Comparison of ENCODE assay signal across 15 cellular contexts in the genomic region with DNA sequence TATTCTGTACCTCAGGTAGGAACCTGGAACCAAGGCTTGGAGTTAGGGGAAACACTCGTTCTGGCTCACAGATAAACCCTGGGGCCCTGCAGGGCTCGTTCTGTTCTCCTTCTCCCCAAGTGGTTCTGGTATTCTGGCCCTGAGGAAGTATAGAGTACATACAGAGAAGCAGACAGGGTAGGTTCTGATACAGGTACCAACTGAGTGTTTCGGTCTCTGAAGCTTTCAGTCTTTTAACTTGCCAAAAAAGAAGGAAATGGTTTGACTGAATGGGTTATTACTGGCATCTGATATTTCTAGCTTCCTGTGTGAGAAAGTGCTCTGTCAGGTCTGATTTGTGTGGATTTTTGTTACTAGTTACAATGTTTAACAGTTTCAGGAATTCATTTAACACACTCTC.
"Had no signal": no experiment of that assay in that cellular context is flagged by ENCODE, and none has a peak within 500 bp of the region (broad histone marks: within the 10 kb centered on the region; RNA-seq: fewer than 3 reads in every experiment).

No MANE protein-coding gene starts in this region.

- H3K27me3 Mint-ChIP-seq: activated CD4-positive, alpha-beta T cell treated with anti-CD3 and anti-CD28 coated beads, Interleukin-2, amount 10 ng/mL, durations not matched to agents 7 days and 5 days; activated naive CD8-positive, alpha-beta T cell treated with anti-CD3 and anti-CD28 coated beads for 36 hours; brain; naive B cell had no signal

- DNase-seq: activated CD4-positive, alpha-beta T cell treated with anti-CD3 and anti-CD28 coated beads, Interleukin-2, amount 10 ng/mL, durations not matched to agents 7 days and 5 days; activated CD8-positive, alpha-beta memory T cell treated with anti-CD3 and anti-CD28 coated beads for 24 hours; activated naive CD8-positive, alpha-beta T cell treated with anti-CD3 and anti-CD28 coated beads for 36 hours; amygdala; central memory CD4-positive, alpha-beta T cell; cortex of kidney; effector CD4-positive, alpha-beta T cell; islet precursor cell; naive B cell; psoas muscle; right lobe of liver; tibial artery had no signal

- H3K4me3 Mint-ChIP-seq: activated CD4-positive, alpha-beta T cell treated with anti-CD3 and anti-CD28 coated beads, Interleukin-2, amount 10 ng/mL, durations not matched to agents 7 days and 5 days; activated naive CD8-positive, alpha-beta T cell treated with anti-CD3 and anti-CD28 coated beads for 36 hours; activated T-helper 1 cell treated with anti-CD3 and anti-CD28 coated beads, Interleukin-12 subunit alpha, Interleukin-12 subunit beta, Interleukin-2, Interleukin-4 antibody, amounts not matched to agents 30 ng/mL and 10 ng/mL and 1 ng/mL, durations not matched to agents 14 hours and 24 hours and 36 hours; brain; neural progenitor cell had no signal

- H3K27ac Mint-ChIP-seq: activated CD4-positive, alpha-beta T cell treated with anti-CD3 and anti-CD28 coated beads, Interleukin-2, amount 10 ng/mL, durations not matched to agents 7 days and 5 days; activated naive CD8-positive, alpha-beta T cell treated with anti-CD3 and anti-CD28 coated beads for 36 hours; activated T-helper 1 cell treated with anti-CD3 and anti-CD28 coated beads, Interleukin-12 subunit alpha, Interleukin-12 subunit beta, Interleukin-2, Interleukin-4 antibody, amounts not matched to agents 30 ng/mL and 10 ng/mL and 1 ng/mL, durations not matched to agents 14 hours and 24 hours and 36 hours; brain; neural progenitor cell had no signal

- H3K4me1 Mint-ChIP-seq: activated CD4-positive, alpha-beta T cell treated with anti-CD3 and anti-CD28 coated beads, Interleukin-2, amount 10 ng/mL, durations not matched to agents 7 days and 5 days; brain had no signal

- ATAC-seq: right lobe of liver had no signal
